In genomic region chr2:37842732-37843353, GRCh38 we compare ENCODE assay signal across 19 cellular contexts.
A peak's percentile ranks its signal among the peaks of the same experiment; 100 is the strongest.
DNase-seq lines count a peak whose midpoint lies in the region; ATAC-seq and TF ChIP-seq lines count a peak whose summit lies in the region.
"Had no signal": no experiment of that assay in that cellular context is flagged by ENCODE, and none has a peak within 500 bp of the region (broad histone marks: within the 10 kb centered on the region; RNA-seq: fewer than 3 reads in every experiment).

No MANE protein-coding gene starts in this region.

- peak overlapping the region; percentile 28 for H3K27ac Mint-ChIP-seq in chondrocyte (ENCODE audit: unreplicated experiment)
- H3K27ac Mint-ChIP-seq: CD4-positive, alpha-beta T cell had no signal

- H3K9ac ChIP-seq in HUES48 (ENCODE audit: low read depth, low read length), result no peak overlapping the region
- H3K9ac ChIP-seq: BLaER1 treated with 17β-estradiol and CSF1 and Interleukin-3, amounts not matched to agents 10 nM and 100 nM had no signal

- no peak for ATAC-seq in heart left ventricle
- ATAC-seq: A549 had no signal

- peaks cover 8% of the 10 kb centered on the region for H3K9me3 Mint-ChIP-seq in chondrocyte (ENCODE audit: low read depth)
- H3K9me3 Mint-ChIP-seq: CD4-positive, alpha-beta T cell had no signal

- TF ChIP-seq CTCF in chondrocyte (IDR thresholded peaks at IDR 0.05) (no peak), osteoblast (IDR thresholded peaks at IDR 0.05; ENCODE audit: extremely low read depth, low read depth, low read length) (no peak), heart left ventricle (IDR thresholded peaks at IDR 0.05) (no peak)

- DNase-seq in chondrocyte (ENCODE audit: low spot score) (no peak), osteoblast (ENCODE audit: insufficient read length, low spot score, missing footprints) (peak; percentile 44), cortex of kidney (lab: John Stamatoyannopoulos, UW) (no peak), heart left ventricle (no peak), HT-29 (ENCODE audit: low spot score) (no peak), DMS153 treated with DMSO at 0.1 percent for 48 hours (lab: John Stamatoyannopoulos, UW; ENCODE audit: unreplicated experiment) (no peak)
- DNase-seq: AML-193; CD4-positive, alpha-beta T cell; KBM-7; NCI-H1105 treated with DMSO at 0.1 percent for 48 hours; NCI-H146; NCI-H2029 treated with DMSO at 0.1 percent for 48 hours; NCI-H69; Right ventricle myocardium superior; RPMI8226 had no signal

- H3K27me3 Mint-ChIP-seq in chondrocyte (ENCODE audit: low read depth), result no peaks in the 10 kb centered on the region

- no peaks in the 10 kb centered on the region for H4K20me1 ChIP-seq in osteoblast (ENCODE audit: insufficient read depth, low read length)
- H4K20me1 ChIP-seq: BLaER1 treated with 17β-estradiol and CSF1 and Interleukin-3, amounts not matched to agents 10 nM and 100 nM had no signal

- no peak overlapping the region for H2AFZ ChIP-seq in osteoblast (ENCODE audit: low read length)

- peaks cover 12% of the 10 kb centered on the region for H3K4me1 ChIP-seq in HUES48 (ENCODE audit: control insufficient read depth, insufficient read depth, low read length)
- peaks cover 10% of the 10 kb centered on the region for H3K4me1 ChIP-seq in osteoblast (ENCODE audit: insufficient read depth, low read length)
- H3K4me1 ChIP-seq in heart left ventricle, result peaks cover 0 to 3% (median 0%) of the 10 kb centered on the region in 12 donors
- H3K4me1 ChIP-seq: A549; BLaER1 treated with 17β-estradiol and CSF1 and Interleukin-3, amounts not matched to agents 10 nM and 100 nM had no signal

- intact Hi-C loops in heart left ventricle (cut with DNase I), result no loop called here

- H3K4me3 ChIP-seq in HUES48 (ENCODE audit: low read depth, low read length) (no peak overlapping the region), osteoblast (ENCODE audit: insufficient read depth, low read length) (no peak overlapping the region), heart left ventricle (no peak overlapping the region)
- H3K4me3 ChIP-seq: A549; BLaER1 treated with 17β-estradiol and CSF1 and Interleukin-3, amounts not matched to agents 10 nM and 100 nM; SJSA1 had no signal

- H3K79me2 ChIP-seq in osteoblast (ENCODE audit: insufficient read depth, low read length), result no peaks in the 10 kb centered on the region

- peak overlapping the region; percentile 21 for H3K4me2 ChIP-seq in osteoblast (ENCODE audit: insufficient read depth, low read length)
- H3K4me2 ChIP-seq: A549; BLaER1 treated with 17β-estradiol and CSF1 and Interleukin-3, amounts not matched to agents 10 nM and 100 nM had no signal

- H3K27me3 ChIP-seq in HUES48 (ENCODE audit: control insufficient read depth, insufficient read depth, low read length), result no peaks in the 10 kb centered on the region
- no peaks in the 10 kb centered on the region for H3K27me3 ChIP-seq in osteoblast (ENCODE audit: insufficient read depth, low read length)
- no peaks in the 10 kb centered on the region for H3K27me3 ChIP-seq in heart left ventricle
- H3K27me3 ChIP-seq: BLaER1 treated with 17β-estradiol and CSF1 and Interleukin-3, amounts not matched to agents 10 nM and 100 nM; SJSA1 had no signal

- H3K4me1 Mint-ChIP-seq in chondrocyte (ENCODE audit: low read depth), result peaks cover 14% of the 10 kb centered on the region

- H3K9me3 ChIP-seq in HUES48 (ENCODE audit: control insufficient read depth, insufficient read depth, low read length) (no peaks in the 10 kb centered on the region), osteoblast (ENCODE audit: low read depth, low read length) (no peaks in the 10 kb centered on the region), heart left ventricle (no peaks in the 10 kb centered on the region)
- H3K9me3 ChIP-seq: A549; BLaER1 treated with 17β-estradiol and CSF1 and Interleukin-3, amounts not matched to agents 10 nM and 100 nM; SJSA1 had no signal

- H3K36me3 ChIP-seq in HUES48 (ENCODE audit: control insufficient read depth, insufficient read depth, low read length) (no peaks in the 10 kb centered on the region), osteoblast (ENCODE audit: insufficient read depth, low read length) (no peaks in the 10 kb centered on the region), heart left ventricle (no peaks in the 10 kb centered on the region)
- H3K36me3 ChIP-seq: BLaER1 treated with 17β-estradiol and CSF1 and Interleukin-3, amounts not matched to agents 10 nM and 100 nM; SJSA1 had no signal

- H3K27ac ChIP-seq in HUES48 (ENCODE audit: low read depth, low read length) (peak overlapping the region; percentile 38), osteoblast (ENCODE audit: low read depth, low read length) (peak overlapping the region; percentile 55), heart left ventricle (no peak overlapping the region)
- H3K27ac ChIP-seq: A549; BLaER1 treated with 17β-estradiol and CSF1 and Interleukin-3, amounts not matched to agents 10 nM and 100 nM; SJSA1 had no signal

- no peak for TF ChIP-seq POLR2A in heart left ventricle (IDR thresholded peaks at IDR 0.05)

- no peak overlapping the region for H3K4me3 Mint-ChIP-seq in chondrocyte (ENCODE audit: unreplicated experiment)
- H3K4me3 Mint-ChIP-seq: CD4-positive, alpha-beta T cell had no signal

- no peaks in the 10 kb centered on the region for H3K36me3 Mint-ChIP-seq in chondrocyte (ENCODE audit: low read depth)

Comparison
In these comparisons a context has a peak if more than half of its experiments do, and no peak if none do; other contexts are left out.
1. H3K27ac ChIP-seq: peak in HUES48 (single experiment) and osteoblast (single experiment); none in heart left ventricle (0 of 12).